Comparison of ENCODE assay signal across 26 cellular contexts in the genomic region with DNA sequence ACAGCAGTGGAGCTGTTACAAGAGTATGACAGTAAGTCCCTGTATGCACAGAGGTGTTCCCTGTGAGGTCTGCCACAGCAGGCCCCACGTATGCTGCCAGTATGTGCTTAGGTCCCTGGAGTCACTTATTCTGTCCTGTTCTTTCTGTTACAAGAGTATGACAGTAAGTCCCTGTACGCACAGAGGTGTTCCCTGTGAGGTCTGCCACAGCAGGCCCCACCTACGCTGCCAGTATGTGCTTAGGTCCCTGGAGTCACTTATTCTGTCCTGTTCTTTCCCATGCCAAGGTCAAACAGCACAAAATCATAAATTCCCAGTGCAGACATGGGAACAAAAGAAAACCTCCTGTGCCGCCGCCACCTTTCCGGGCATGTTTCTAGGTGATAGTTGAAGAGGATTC.
DNase-seq lines count a peak whose midpoint lies in the region; ATAC-seq and TF ChIP-seq lines count a peak whose summit lies in the region.
"Had no signal": no experiment of that assay in that cellular context is flagged by ENCODE, and none has a peak within 500 bp of the region (broad histone marks: within the 10 kb centered on the region; RNA-seq: fewer than 3 reads in every experiment).

No MANE protein-coding gene starts in this region.

- no peak for TF ChIP-seq RAD21 in IMR-90 (IDR thresholded peaks at IDR 0.05; ENCODE audit: low read length)

- TF ChIP-seq CTCF in IMR-90 (conservative IDR thresholded peaks at IDR 0.05; ENCODE audit: low read depth, low read length), result no peak
- no peak for TF ChIP-seq CTCF in endothelial cell (IDR thresholded peaks at IDR 0.05; ENCODE audit: unreplicated experiment)

- H2AFZ ChIP-seq in GM23248 (no peak overlapping the region), IMR-90 (replicated peaks; ENCODE audit: low read length, poor library complexity) (no peak overlapping the region)
- H2AFZ ChIP-seq: PC-9 had no signal

- H3K36me3 Mint-ChIP-seq in endothelial cell (ENCODE audit: low read depth, unreplicated experiment), result peaks cover 78% of the 10 kb centered on the region
- H3K36me3 Mint-ChIP-seq: CD8-positive, alpha-beta memory T cell had no signal

- no peak overlapping the region for H2BK5ac ChIP-seq in IMR-90 (ENCODE audit: low read depth, low read length, poor library complexity, severe bottlenecking)

- H4K91ac ChIP-seq in IMR-90 (ENCODE audit: insufficient read depth, low read depth, low read length), result no peak overlapping the region

- no TSS peak for BruUV-seq in IMR-90 (replicated peaks; lab: Mats Ljungman, UMichigan)

- H2BK20ac ChIP-seq in IMR-90 (ENCODE audit: low read depth, low read length), result no peak overlapping the region

- TF ChIP-seq POLR2A in IMR-90 (IDR thresholded peaks at IDR 0.05; ENCODE audit: low read depth, low read length), result no peak

- H3K4me1 ChIP-seq in GM23248 (ENCODE audit: insufficient read depth) (peaks cover 70% of the 10 kb centered on the region), IMR-90 (ENCODE audit: control insufficient read depth, insufficient read depth, low read length) (peaks cover 28% of the 10 kb centered on the region), subcutaneous abdominal adipose tissue (ENCODE audit: control insufficient read depth in 5 of 5, insufficient read depth in 5 of 5, low read length in 5 of 5) (peaks cover 8 to 66% (median 28%) of the 10 kb centered on the region in 5 donors)
- H3K4me1 ChIP-seq: BE2C had no signal

- H3K79me1 ChIP-seq in IMR-90 (ENCODE audit: low read depth in 1 of 2, low read length in 2 of 2), result peaks cover 35 to 60% of the 10 kb centered on the region in 2 experiments

- H4K5ac ChIP-seq in IMR-90 (ENCODE audit: low read depth, low read length), result no peak overlapping the region

- dilution Hi-C loops in IMR-90 (cut with HindIII; ENCODE audit: low sequenced_read_pairs, unreplicated experiment), result no loop called here

- H3K14ac ChIP-seq in IMR-90 (replicated peaks; ENCODE audit: low read depth, low read length), result no peak overlapping the region

- H3K4me2 ChIP-seq in GM23248 (ENCODE audit: unreplicated experiment) (no peak overlapping the region), IMR-90 (ENCODE audit: low read depth, low read length) (no peak overlapping the region)
- H3K4me2 ChIP-seq: PC-9 had no signal

- H3K4ac ChIP-seq in IMR-90 (ENCODE audit: low read depth, low read length), result 0 out of 2 replicates have a peak overlapping the region, but pooled peaks have one; percentile 19

- H2AK5ac ChIP-seq in IMR-90 (ENCODE audit: low read depth, low read length), result peak overlapping the region; percentile 33; the same call in 1 of the 2 replicates

- peaks cover 48% of the 10 kb centered on the region for H3K79me2 ChIP-seq in GM23248 (ENCODE audit: insufficient read depth)

- H3K27ac ChIP-seq in GM23248 (peak overlapping the region; percentile 90), IMR-90 (ENCODE audit: insufficient read depth, low read length) (no peak overlapping the region; the same call in 1 of the 2 replicates), subcutaneous abdominal adipose tissue (ENCODE audit: low read depth, low read length) (peak overlapping the region; percentile 43)
- H3K27ac ChIP-seq: PC-9 had no signal

- no peak overlapping the region for H3K18ac ChIP-seq in IMR-90 (ENCODE audit: low read depth, low read length)

- ATAC-seq in IMR-90 (ENCODE audit: low read depth) (no peak), SK-N-SH treated with all-trans-retinoic acid at 6 μM for 48 hours (no peak), left lobe of liver (no peak)
- ATAC-seq: GM12878, HCT116, HepG2, K562 had no signal

- CTCF ChIA-PET in IMR-90 (lab: Yijun Ruan, JAX), result interaction anchor here (1.7 kb wide), 1 partner anchor 8 kb away, joined by 4 read pairs; no protein-coding TSS in a partner anchor

- intact Hi-C loops in IMR-90 (cut with micrococcal nuclease), result no loop called here

- POLR2A ChIA-PET in IMR-90 (lab: Charles Lee; ENCODE audit: unreplicated experiment), result no interaction called here

- peaks cover 45% of the 10 kb centered on the region for H3K9me1 ChIP-seq in IMR-90 (ENCODE audit: insufficient read depth, low read length)

- H3K9me2 ChIP-seq in GM23248 (ENCODE audit: insufficient read depth), result no peaks in the 10 kb centered on the region

- peak overlapping the region; percentile 3; the same call in 1 of the 3 replicates for H2BK15ac ChIP-seq in IMR-90 (ENCODE audit: low read depth, low read length)

- H3K27me3 ChIP-seq in GM23248 (replicated peaks; ENCODE audit: insufficient read depth) (no peaks in the 10 kb centered on the region), IMR-90 (ENCODE audit: control insufficient read depth, insufficient read depth, low read length) (no peaks in the 10 kb centered on the region), subcutaneous abdominal adipose tissue (ENCODE audit: control insufficient read depth in 5 of 5, insufficient read depth in 4 of 5, low read length in 5 of 5) (no peaks in the 10 kb centered on the region)
- H3K27me3 ChIP-seq: BE2C, MG63 had no signal

- H4K8ac ChIP-seq in IMR-90 (ENCODE audit: low read depth in 2 of 2, low read length in 2 of 2), result no peak overlapping the region

- H3K9me3 ChIP-seq in GM23248 (ENCODE audit: low read depth), result no peaks in the 10 kb centered on the region
- no peaks in the 10 kb centered on the region for H3K9me3 ChIP-seq in IMR-90 (ENCODE audit: control insufficient read depth, insufficient read depth, low read length)
- H3K9me3 ChIP-seq in subcutaneous abdominal adipose tissue (ENCODE audit: control insufficient read depth in 5 of 5, low read length in 5 of 5), result no peaks in the 10 kb centered on the region
- H3K9me3 ChIP-seq: BE2C, MG63 had no signal

- H3K56ac ChIP-seq in IMR-90 (ENCODE audit: extremely low read depth, insufficient read depth, low read length), result no peak overlapping the region

- H3K4me1 Mint-ChIP-seq in endothelial cell (ENCODE audit: unreplicated experiment), result peaks cover 24% of the 10 kb centered on the region

- H3K9me3 Mint-ChIP-seq in endothelial cell (ENCODE audit: unreplicated experiment), result no peaks in the 10 kb centered on the region
- H3K9me3 Mint-ChIP-seq: CD14-positive monocyte; CD8-positive, alpha-beta memory T cell had no signal

- 97 to 98% methylated on average over 6 of the region's 6 CpGs for WGBS in GM23248 (ENCODE audit: low coverage in 1 of 2, low lambda C conversion rate in 2 of 2, missing lambda C conversion rate in 2 of 2), 2 experiments
- WGBS in IMR-90 (ENCODE audit: extremely low coverage in 2 of 2, insufficient read length in 1 of 2), 2 experiments, result 100% methylated on average over 2 of the region's 6 CpGs; no CpG with 5 or more reads in 1 of the 2 experiments

- H3K23ac ChIP-seq in IMR-90 (ENCODE audit: low read depth, low read length), result no peak overlapping the region

- peaks cover 90% of the 10 kb centered on the region for H3F3A ChIP-seq in GM23248 (ENCODE audit: insufficient read depth)

- H3K36me3 ChIP-seq in GM23248 (ENCODE audit: low read depth) (peaks cover 66% of the 10 kb centered on the region), IMR-90 (ENCODE audit: control insufficient read depth, insufficient read depth, low read length) (peaks cover 54% of the 10 kb centered on the region), subcutaneous abdominal adipose tissue (ENCODE audit: control insufficient read depth in 5 of 5, insufficient read depth in 5 of 5, low read length in 5 of 5) (peaks cover 33 to 83% (median 79%) of the 10 kb centered on the region in 5 donors)
- H3K36me3 ChIP-seq: BE2C had no signal

- in situ Hi-C loops in GM23248 (cut with MboI) (no loop called here), IMR-90 (cut with MboI; ENCODE audit: low sequenced_read_pairs) (no loop called here)

- H4K20me1 ChIP-seq in GM23248 (ENCODE audit: insufficient read depth) (no peaks in the 10 kb centered on the region), IMR-90 (ENCODE audit: insufficient read depth, low read length) (no peaks in the 10 kb centered on the region)

- peaks cover 10% of the 10 kb centered on the region for H3K27me3 Mint-ChIP-seq in endothelial cell (ENCODE audit: unreplicated experiment)

- H3K4me3 Mint-ChIP-seq in endothelial cell (ENCODE audit: unreplicated experiment), result peak overlapping the region; percentile 60
- H3K4me3 Mint-ChIP-seq: CD14-positive monocyte; CD8-positive, alpha-beta memory T cell had no signal

- no peak overlapping the region for H2AK9ac ChIP-seq in IMR-90 (replicated peaks; ENCODE audit: low read depth, low read length, poor library complexity)

- DNase-seq in GM23248 (no peak), IMR-90 (no peak), endothelial cell (ENCODE audit: low spot score) (no peak), T-helper 1 cell (no peak), left lobe of liver (ENCODE audit: low spot score) (no peak)
- DNase-seq: BE2C; CD8-positive, alpha-beta memory T cell; DMS 273 treated with DMSO at 0.1 percent for 48 hours; DMS79; EL; GDM1; MG63; NCI-H1417; NCI-H1694; NCI-H2029 treated with DMSO at 0.1 percent for 48 hours; NCI-H446 treated with DMSO at 0.1 percent for 48 hours; NCI-H526 treated with DMSO at 0.1 percent for 48 hours; PC-9; SHP77 had no signal

- no peak overlapping the region for H3K27ac Mint-ChIP-seq in endothelial cell (ENCODE audit: unreplicated experiment)
- H3K27ac Mint-ChIP-seq: CD8-positive, alpha-beta memory T cell had no signal

- H3K9ac ChIP-seq in GM23248, result no peak overlapping the region
- H3K9ac ChIP-seq in IMR-90 (ENCODE audit: low read depth, low read length), result no peak overlapping the region
- no peak overlapping the region for H3K9ac ChIP-seq in subcutaneous abdominal adipose tissue (ENCODE audit: low read length in 5 of 5)

- no peak overlapping the region for H3K4me3 ChIP-seq in GM23248
- H3K4me3 ChIP-seq in IMR-90 (ENCODE audit: insufficient read depth, low read depth, low read length), result no peak overlapping the region
- no peak overlapping the region for H3K4me3 ChIP-seq in subcutaneous abdominal adipose tissue (ENCODE audit: low read depth in 1 of 5, low read length in 5 of 5)
- H3K4me3 ChIP-seq: GM12878, K562, MG63, PC-9 had no signal

- no peak overlapping the region for H2BK120ac ChIP-seq in IMR-90 (ENCODE audit: low read depth, low read length)

TF ChIP-seq in IMR-90, 13 proteins besides CTCF, POLR2A, EP300 and RAD21:
- no peak for TF ChIP-seq NFE2L2 (IDR thresholded peaks at IDR 0.05; ENCODE audit: low read depth, low read length)
TF ChIP-seq in IMR-90: peak in this region for 0.
